Comparison of ENCODE assay signal across 14 cellular contexts in the genomic region with DNA sequence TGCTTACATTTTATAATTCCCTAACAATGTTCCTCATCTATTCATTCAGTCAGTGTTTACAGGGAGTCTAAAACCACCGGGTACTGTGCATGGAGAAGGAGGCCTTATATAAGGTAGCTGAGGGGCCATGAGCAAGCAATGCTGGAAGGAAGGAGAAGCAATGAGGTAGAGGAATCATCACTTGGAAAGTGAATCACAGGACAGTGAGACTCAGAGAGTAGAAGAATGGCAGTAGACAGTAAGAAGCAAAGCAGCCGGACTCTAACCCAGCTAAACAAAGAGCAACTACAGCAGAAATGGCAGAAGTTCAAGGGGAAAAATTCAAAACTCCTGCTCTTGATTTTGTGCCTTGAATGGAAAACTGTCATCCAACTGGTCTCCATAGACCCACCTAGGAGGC.
DNase-seq lines count a peak whose midpoint lies in the region; ATAC-seq lines count a peak whose summit lies in the region.
"Had no signal": no experiment of that assay in that cellular context is flagged by ENCODE, and none has a peak within 500 bp of the region (broad histone marks: within the 10 kb centered on the region; RNA-seq: fewer than 3 reads in every experiment).

No MANE protein-coding gene starts in this region.

- no peaks in the 10 kb centered on the region for H3K9me2 ChIP-seq in GM23248 (ENCODE audit: insufficient read depth)

- H3K4me3 ChIP-seq in GM23248 (no peak overlapping the region; the same call in 1 of the 2 replicates), right cardiac atrium (ENCODE audit: low read length) (no peak overlapping the region)

- no peaks in the 10 kb centered on the region for H4K20me1 ChIP-seq in GM23248 (ENCODE audit: insufficient read depth)

- peaks cover 67% of the 10 kb centered on the region for H3F3A ChIP-seq in GM23248 (ENCODE audit: insufficient read depth)

- WGBS in GM23248 (ENCODE audit: low coverage in 1 of 2, low lambda C conversion rate in 2 of 2, missing lambda C conversion rate in 2 of 2), 2 experiments: 5 to 15% methylated on average over 2 of the region's 2 CpGs
- WGBS in right cardiac atrium: 51% methylated on average over 2 of the region's 2 CpGs

- peaks cover 9% of the 10 kb centered on the region; the same call in 1 of the 2 replicates for H3K36me3 ChIP-seq in GM23248 (ENCODE audit: low read depth)
- H3K36me3 ChIP-seq: neutrophil had no signal

- peaks cover 62% of the 10 kb centered on the region for H3K4me1 ChIP-seq in GM23248 (ENCODE audit: insufficient read depth)
- peaks cover 7% of the 10 kb centered on the region for H3K4me1 ChIP-seq in right cardiac atrium (ENCODE audit: control insufficient read depth, insufficient read depth, low read length)

- H3K9ac ChIP-seq in GM23248: peak overlapping the region; percentile 46

- H3K27ac ChIP-seq in GM23248 (peak overlapping the region; percentile 88), right cardiac atrium (ENCODE audit: low read length) (peak overlapping the region; percentile 48)
- H3K27ac ChIP-seq: neutrophil had no signal

- H3K9me3 ChIP-seq in GM23248 (ENCODE audit: low read depth) (no peaks in the 10 kb centered on the region), right cardiac atrium (ENCODE audit: control insufficient read depth, low read length) (no peaks in the 10 kb centered on the region)
- H3K9me3 ChIP-seq: neutrophil had no signal

- ATAC-seq in right cardiac atrium (peak in 1 of 2 donors; percentile 24), sciatic nerve (peak; percentile 27), GM21619 (IDR thresholded peaks at IDR 0.05; ENCODE audit: unreplicated experiment) (no peak), HG03095 (IDR thresholded peaks at IDR 0.05; ENCODE audit: unreplicated experiment) (no peak)

- no peak overlapping the region for H2AFZ ChIP-seq in GM23248

- no peaks in the 10 kb centered on the region for H3K27me3 ChIP-seq in GM23248 (replicated peaks; ENCODE audit: insufficient read depth)
- no peaks in the 10 kb centered on the region for H3K27me3 ChIP-seq in right cardiac atrium (ENCODE audit: control insufficient read depth, insufficient read depth)
- H3K27me3 ChIP-seq: neutrophil had no signal

- H3K4me2 ChIP-seq in GM23248 (ENCODE audit: unreplicated experiment): peak overlapping the region; percentile 45

- peak; percentile 90 for DNase-seq in GM23248
- peak; percentile 62 for DNase-seq in RPMI7951 (ENCODE audit: low read depth)
- no peak for DNase-seq in right cardiac atrium
- DNase-seq in sciatic nerve (ENCODE audit: low spot score): no peak
- no peak for DNase-seq in pons (ENCODE audit: low spot score)
- DNase-seq: activated CD4-positive, CD25-positive, alpha-beta regulatory T cell treated with anti-CD3 and anti-CD28 coated beads, Interleukin-2, amount 50 U/mL, for 72 hours; activated naive CD4-positive, alpha-beta T cell treated with anti-CD3 and anti-CD28 coated beads for 36 hours; cortex of kidney; NCI-H1105; NCI-H510A; stimulated activated CD4-positive, alpha-beta T cell treated with anti-CD3 and anti-CD28 coated beads, Interleukin-4, amount 100 ng/mL, for 4 hours had no signal

- in situ Hi-C loops in GM23248 (cut with MboI): no loop called here

- peaks cover 90% of the 10 kb centered on the region for H3K79me2 ChIP-seq in GM23248 (ENCODE audit: insufficient read depth)

- intact Hi-C loops in right cardiac atrium (cut with DNase I) (no loop called here), sciatic nerve (cut with DNase I) (no loop called here)

Comparison
In these comparisons a context has a peak if more than half of its experiments do, and no peak if none do; other contexts are left out.
1. DNase-seq: peak in GM23248 (single experiment) and RPMI7951 (single experiment); none in right cardiac atrium (0 of 3), sciatic nerve (single experiment) and pons (single experiment).